Comparison of ENCODE assay signal across 8 cellular contexts in genomic region chr19:57527136-57527881, GRCh38.
A peak's percentile ranks its signal among the peaks of the same experiment; 100 is the strongest.
DNase-seq lines count a peak whose midpoint lies in the region; ATAC-seq lines count a peak whose summit lies in the region.

TSS of gene ZNF549 (plus strand) at chr19:57527356. CDS start at chr19:57527574, 218 bp downstream.

- peak within 1 kb of the TSS; percentile 97 to 98 for H3K27ac Mint-ChIP-seq in effector memory CD8-positive, alpha-beta T cell

- H3K9ac ChIP-seq in BLaER1 treated with 17β-estradiol and CSF1 and Interleukin-3, amounts not matched to agents 10 nM and 100 nM = peak within 1 kb of the TSS; percentile 75 to 89 (median 86)

- peaks cover 15 to 24% of the 10 kb centered on the region in 2 donors for H3K4me1 Mint-ChIP-seq in effector memory CD8-positive, alpha-beta T cell (ENCODE audit: low read depth in 2 of 2)

- peaks cover 15% of the 10 kb centered on the region for H3K36me3 Mint-ChIP-seq in effector memory CD8-positive, alpha-beta T cell (ENCODE audit: insufficient read depth)

- H3K27ac ChIP-seq in BLaER1 treated with 17β-estradiol and CSF1 and Interleukin-3, amounts not matched to agents 10 nM and 100 nM = peak within 1 kb of the TSS; percentile 62 to 88 (median 79); a peak in 21 of 22 replicates

- no peaks in the 10 kb centered on the region for H3K27me3 Mint-ChIP-seq in effector memory CD8-positive, alpha-beta T cell

- peak within 1 kb of the TSS; percentile 81 to 99 (median 96) for H3K4me3 ChIP-seq in BLaER1 treated with 17β-estradiol and CSF1 and Interleukin-3, amounts not matched to agents 10 nM and 100 nM

- DNase-seq in NCI-H774 (lab: John Stamatoyannopoulos, UW) (peak; percentile 95), medulla oblongata (ENCODE audit: extremely low spot score) (peak; percentile 86)
- peak; percentile 66 to 77 for DNase-seq in activated CD8-positive, alpha-beta memory T cell treated with anti-CD3 and anti-CD28 coated beads for 1 hour (ENCODE audit: extremely low read depth in 1 of 2, low read depth in 1 of 2)
- peak; percentile 81 to 84 (median 83) for DNase-seq in effector memory CD8-positive, alpha-beta T cell
- DNase-seq in stimulated activated CD4-positive, alpha-beta T cell treated with anti-CD3 and anti-CD28 coated beads, TNF-alpha, amount 100 ng/mL, for 4 hours (ENCODE audit: low read depth in 3 of 3) = peak; percentile 63 to 75 (median 71)

- peak; percentile 99 for ATAC-seq in GM19324 (IDR thresholded peaks at IDR 0.05; ENCODE audit: low FRiP score, unreplicated experiment)
- peak; percentile 98 for ATAC-seq in HG03460 (IDR thresholded peaks at IDR 0.05; ENCODE audit: unreplicated experiment)
- ATAC-seq in effector memory CD8-positive, alpha-beta T cell (replicated peaks) = peak; percentile 98

- peaks cover 21 to 29% (median 26%) of the 10 kb centered on the region in 11 experiments for H3K36me3 ChIP-seq in BLaER1 treated with 17β-estradiol and CSF1 and Interleukin-3, amounts not matched to agents 10 nM and 100 nM

- H4K20me1 ChIP-seq in BLaER1 treated with 17β-estradiol and CSF1 and Interleukin-3, amounts not matched to agents 10 nM and 100 nM = peaks cover 0 to 12% (median 0%) of the 10 kb centered on the region in 11 experiments; a peak in 4 of 22 replicates

- H3K9me3 ChIP-seq in BLaER1 treated with 17β-estradiol and CSF1 and Interleukin-3, amounts not matched to agents 10 nM and 100 nM (replicated peaks in 1 of 11) = peaks cover 24 to 35% (median 26%) of the 10 kb centered on the region in 11 experiments

- H3K4me3 Mint-ChIP-seq in effector memory CD8-positive, alpha-beta T cell = peak within 1 kb of the TSS; percentile 97 to 98

- peak within 1 kb of the TSS; percentile 88 to 97 (median 94) for H3K4me2 ChIP-seq in BLaER1 treated with 17β-estradiol and CSF1 and Interleukin-3, amounts not matched to agents 10 nM and 100 nM

- H3K9me3 Mint-ChIP-seq in effector memory CD8-positive, alpha-beta T cell = peaks cover 3 to 18% of the 10 kb centered on the region in 2 donors

- H3K27me3 ChIP-seq in BLaER1 treated with 17β-estradiol and CSF1 and Interleukin-3, amounts not matched to agents 10 nM and 100 nM = no peaks in the 10 kb centered on the region

- H3K4me1 ChIP-seq in BLaER1 treated with 17β-estradiol and CSF1 and Interleukin-3, amounts not matched to agents 10 nM and 100 nM = peaks cover 8 to 15% (median 12%) of the 10 kb centered on the region in 10 experiments

Comparison
In these comparisons a context has a peak if more than half of its experiments do, and no peak if none do; other contexts are left out.
1. Peak in every context shown above with its lines: DNase-seq, ATAC-seq, H3K4me3 ChIP-seq and H3K27ac ChIP-seq.